9 cellular contexts compared by ENCODE assay signal in genomic region chr7:44880317-44881018, GRCh38. TPM values are rescaled to one million over a fixed set of nuclear protein-coding genes. Genes with fewer than 3 reads are reported as not detected.
A peak's percentile ranks its signal among the peaks of the same experiment; 100 is the strongest.
DNase-seq lines count a peak whose midpoint lies in the region; ATAC-seq and TF ChIP-seq lines count a peak whose summit lies in the region.
"Had no signal": no experiment of that assay in that cellular context is flagged by ENCODE, and none has a peak within 500 bp of the region (broad histone marks: within the 10 kb centered on the region; RNA-seq: fewer than 3 reads in every experiment).

No MANE protein-coding gene starts in this region.

- 0 out of 2 replicates have a peak, but pooled peaks cover 9% of the 10 kb centered on the region for H3K36me3 ChIP-seq in MM.1S (replicated peaks; ENCODE audit: insufficient read depth, low read length)
- no peaks in the 10 kb centered on the region for H3K36me3 ChIP-seq in ovary

- no peak overlapping the region for H2AFZ ChIP-seq in MM.1S (ENCODE audit: low read length)

- 60 to 68% (median 68%) methylated on average over 4 of the region's 4 CpGs for WGBS in ovary, 3 donors

- H3K9me3 ChIP-seq in MM.1S (replicated peaks; ENCODE audit: insufficient read depth, low read length): no peaks in the 10 kb centered on the region
- H3K9me3 ChIP-seq in ovary: no peaks in the 10 kb centered on the region

- H3K27me3 ChIP-seq in MM.1S (replicated peaks; ENCODE audit: insufficient read depth, low read length) (no peaks in the 10 kb centered on the region), ovary (no peaks in the 10 kb centered on the region)

- H4K20me1 ChIP-seq in MM.1S (ENCODE audit: insufficient read depth, low read length): 0 out of 2 replicates have a peak, but pooled peaks cover 4% of the 10 kb centered on the region

- TF ChIP-seq EP300 in ovary (IDR thresholded peaks at IDR 0.05): no peak

- H3K9ac ChIP-seq in MM.1S (ENCODE audit: low read length): no peak overlapping the region

- DNase-seq in MM.1S: no peak
- DNase-seq in chondrocyte (ENCODE audit: low spot score): no peak
- no peak for DNase-seq in ovary
- DNase-seq in head of caudate nucleus: no peak
- no peak for DNase-seq in islet precursor cell
- no peak for DNase-seq in KG1 (lab: John Stamatoyannopoulos, UW)

- H3K4me1 Mint-ChIP-seq in chondrocyte (ENCODE audit: low read depth): peaks cover 79% of the 10 kb centered on the region

- intact Hi-C loops in ovary (cut with DNase I) (loop anchor here in 1 of 4 donors (10.0 kb wide), 2 partner anchors 104 to 234 kb away; partner anchors contain the start of gene TBRG4), head of caudate nucleus (cut with DNase I) (loop anchor here (5.0 to 10.0 kb wide), 2 partner anchors 33 to 104 kb away; partner anchors contain the start of gene H2AZ2)

- peaks cover 57% of the 10 kb centered on the region for H3K79me2 ChIP-seq in MM.1S (ENCODE audit: low read length)

- H3F3A ChIP-seq in MM.1S (ENCODE audit: insufficient read depth, low read length): peaks cover 11% of the 10 kb centered on the region; the same call in 1 of the 2 replicates

- no peaks in the 10 kb centered on the region for H3K27me3 Mint-ChIP-seq in chondrocyte (ENCODE audit: low read depth)

- H3K4me1 ChIP-seq in MM.1S (ENCODE audit: low read length): peaks cover 38% of the 10 kb centered on the region
- peaks cover 11% of the 10 kb centered on the region for H3K4me1 ChIP-seq in ovary (ENCODE audit: insufficient read depth)

- no peak overlapping the region for H3K27ac ChIP-seq in MM.1S (ENCODE audit: low read length)
- no peak overlapping the region for H3K27ac ChIP-seq in ovary
- H3K27ac ChIP-seq: epithelial cell of prostate had no signal

- H3K9me2 ChIP-seq in MM.1S (replicated peaks; ENCODE audit: insufficient read depth, low read length): no peaks in the 10 kb centered on the region

- ATAC-seq in GM18517 (IDR thresholded peaks at IDR 0.05; ENCODE audit: unreplicated experiment): no peak

- H3K27ac Mint-ChIP-seq in chondrocyte (ENCODE audit: unreplicated experiment): peak overlapping the region; percentile 84

- H3K9me3 Mint-ChIP-seq in chondrocyte (ENCODE audit: low read depth): no peaks in the 10 kb centered on the region

- H3K4me2 ChIP-seq in MM.1S (ENCODE audit: low read depth, low read length): peak overlapping the region; percentile 88; the same call in 1 of the 2 replicates

- H3K36me3 Mint-ChIP-seq in chondrocyte (ENCODE audit: low read depth): peaks cover 8% of the 10 kb centered on the region

- no peak for TF ChIP-seq POLR2A in ovary (IDR thresholded peaks at IDR 0.05)

- peak overlapping the region; percentile 95 for H3K4me3 Mint-ChIP-seq in chondrocyte (ENCODE audit: unreplicated experiment)

- TF ChIP-seq CTCF in MM.1S (IDR thresholded peaks at IDR 0.05; ENCODE audit: low read length) (no peak), chondrocyte (IDR thresholded peaks at IDR 0.05) (no peak), ovary (IDR thresholded peaks at IDR 0.05) (no peak)

- H3K4me3 ChIP-seq in GM08714 (ENCODE audit: low read length) (peak overlapping the region; percentile 80; the same call in 1 of the 2 replicates), MM.1S (ENCODE audit: low read length) (no peak overlapping the region), ovary (peak overlapping the region; percentile 21)

RNA-seq across cellular contexts. Expression of gene PURB, which starts 4.9 kb away (rescaled TPM):
- 21.9 to 22.2 TPM (median 22.2 TPM) in 3 replicates for total RNA-seq in chondrocyte
- total RNA-seq in ovary: 10 to 100 TPM; 17.6 to 27.3 (median 25.6) TPM
- 10 to 100 TPM in 1 of 2 donors, 1 to 10 TPM in 1; 9.6 to 19.5 TPM for polyA plus RNA-seq in ovary

RNA-seq across cellular contexts. Expression of gene H2AZ2, which starts 32.6 kb away (rescaled TPM):
- 119 to 139 TPM (median 126 TPM) in 3 replicates for total RNA-seq in chondrocyte
- 100 to 1,000 TPM in 5 of 7 donors, 10 to 100 TPM in 2; 70.7 to 154 (median 123) TPM for total RNA-seq in ovary
- polyA plus RNA-seq in ovary: 100 to 1,000 TPM in 1 of 2 donors, 10 to 100 TPM in 1; 79.0 to 119 TPM
